ENCODE assay signal across 10 cellular contexts in the genomic region with DNA sequence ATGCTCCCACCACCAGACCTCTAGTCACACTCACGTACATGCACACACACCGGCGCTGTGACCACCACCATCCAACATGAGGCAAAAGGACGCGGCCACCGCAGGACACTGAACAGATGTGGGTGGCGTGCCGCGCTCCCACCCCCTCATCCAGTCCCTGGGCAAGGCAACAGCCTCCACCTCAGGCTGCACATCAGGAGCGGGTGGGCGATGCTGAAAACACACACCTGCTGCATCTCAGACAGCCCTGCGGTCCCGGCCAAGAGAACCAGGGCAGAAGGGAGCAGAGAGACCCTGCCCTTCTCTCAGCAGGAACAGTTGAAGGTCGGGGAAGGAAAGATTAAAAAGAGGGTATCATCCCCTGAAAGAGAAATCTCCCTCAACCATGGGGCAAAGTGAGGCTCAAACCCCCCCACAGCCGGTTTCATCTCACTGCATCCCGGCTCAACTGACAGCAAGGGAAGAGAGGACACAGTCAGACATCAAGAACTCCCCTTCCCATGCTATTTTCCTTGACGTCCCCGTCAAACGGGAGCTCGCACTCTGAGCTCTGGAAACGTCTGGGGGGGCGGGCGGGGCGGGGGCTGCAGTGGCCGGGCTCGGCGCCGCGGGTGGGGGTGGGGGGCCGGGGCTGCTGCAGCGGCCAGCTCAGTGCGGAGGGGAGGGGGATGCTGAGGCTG. TPM values are rescaled to one million over a fixed set of nuclear protein-coding genes. Genes with fewer than 3 reads are reported as not detected.
DNase-seq lines count a peak whose midpoint lies in the region; ATAC-seq and TF ChIP-seq lines count a peak whose summit lies in the region.
"Had no signal": no experiment of that assay in that cellular context is flagged by ENCODE, and none has a peak within 500 bp of the region (broad histone marks: within the 10 kb centered on the region; RNA-seq: fewer than 3 reads in every experiment).

No MANE protein-coding gene starts in this region.

- BruUV-seq in A673 (replicated peaks; lab: Mats Ljungman, UMichigan) = TSS peak; percentile 28

- no peak overlapping the region for H3K9ac ChIP-seq in HUES64 (ENCODE audit: low read depth, low read length)
- peak overlapping the region; percentile 23 for H3K9ac ChIP-seq in muscle layer of colon (ENCODE audit: low read length)

- no peaks in the 10 kb centered on the region for H3K27me3 ChIP-seq in A673 (replicated peaks; ENCODE audit: insufficient read depth, low read depth, low read length, poor library complexity)
- H3K27me3 ChIP-seq in HUES64 (ENCODE audit: insufficient read depth, low read length) = peaks cover 5% of the 10 kb centered on the region; the same call in 1 of the 2 replicates
- H3K27me3 ChIP-seq in muscle layer of colon (ENCODE audit: control insufficient read depth in 1 of 2, insufficient read depth in 2 of 2, low read length in 2 of 2) = no peaks in the 10 kb centered on the region
- H3K27me3 ChIP-seq in foreskin keratinocyte = no peaks in the 10 kb centered on the region
- H3K27me3 ChIP-seq: thyroid gland had no signal

- ATAC-seq in HG03442 (IDR thresholded peaks at IDR 0.05; ENCODE audit: unreplicated experiment) (no peak), foreskin keratinocyte (no peak), GM18858 (IDR thresholded peaks at IDR 0.05; ENCODE audit: unreplicated experiment) (no peak)

- WGBS in HUES64 = 51% methylated on average over 22 of the region's 32 CpGs

- H3K9me3 ChIP-seq in A673 (ENCODE audit: low read depth, low read length, poor library complexity, severe bottlenecking) (no peaks in the 10 kb centered on the region), HUES64 (ENCODE audit: insufficient read depth, low read depth, low read length) (no peaks in the 10 kb centered on the region), muscle layer of colon (ENCODE audit: low read length) (no peaks in the 10 kb centered on the region)
- H3K9me3 ChIP-seq: thyroid gland had no signal

- H3K4me1 ChIP-seq in A673 (ENCODE audit: insufficient read depth, low read length, poor library complexity, severe bottlenecking) (peaks cover 7% of the 10 kb centered on the region), HUES64 (ENCODE audit: insufficient read depth, low read length) (peaks cover 5% of the 10 kb centered on the region), muscle layer of colon (ENCODE audit: insufficient read depth, low read length) (peaks cover 49% of the 10 kb centered on the region), foreskin keratinocyte (peaks cover 13% of the 10 kb centered on the region)

- intact Hi-C loops in A673 (cut with micrococcal nuclease; ENCODE audit: unreplicated experiment) = no loop called here

- TF ChIP-seq CTCF in A673 (conservative IDR thresholded peaks at IDR 0.05; ENCODE audit: low read depth, low read length) = no peak
- TF ChIP-seq CTCF in foreskin keratinocyte (conservative IDR thresholded peaks at IDR 0.05) = no peak

- H3K27ac ChIP-seq in A673 (ENCODE audit: low read depth, low read length, poor library complexity, severe bottlenecking) (no peak overlapping the region), HUES64 (ENCODE audit: low read depth, low read length) (no peak overlapping the region), caudate nucleus (ENCODE audit: low read depth, low read length) (peak overlapping the region; percentile 52), muscle layer of colon (ENCODE audit: low read depth, low read length) (peak overlapping the region; percentile 79), foreskin keratinocyte (no peak overlapping the region)

- H3K4me3 ChIP-seq in A673 (ENCODE audit: low read depth, low read length, poor library complexity, severe bottlenecking) (peak overlapping the region; percentile 71), HUES64 (ENCODE audit: low read length) (peak overlapping the region; percentile 76), muscle layer of colon (ENCODE audit: low read depth in 1 of 2, low read length in 2 of 2) (peak overlapping the region; percentile 76 to 77)

- H3K36me3 ChIP-seq in A673 (ENCODE audit: insufficient read depth, low read length, poor library complexity, severe bottlenecking) (peaks cover 7% of the 10 kb centered on the region), HUES64 (ENCODE audit: insufficient read depth, low read length) (peaks cover 36% of the 10 kb centered on the region), muscle layer of colon (ENCODE audit: insufficient read depth, low read length) (peaks cover 33% of the 10 kb centered on the region)
- H3K36me3 ChIP-seq: thyroid gland had no signal

- DNase-seq in A673 (ENCODE audit: low spot score) (no peak), caudate nucleus (lab: John Stamatoyannopoulos, UW) (no peak), foreskin keratinocyte (no peak), SW 1271 (lab: John Stamatoyannopoulos, UW) (no peak)
- DNase-seq: MV-4-11, thyroid gland had no signal

- POLR2A ChIA-PET in A673 (lab: Charles Lee; ENCODE audit: low non-redundant PET) = no interaction called here

- CTCF ChIA-PET in A673 (lab: Charles Lee) = interaction anchor here (0.6 to 1.0 kb wide), 3 partner anchors 95 to 730 kb away, joined by 3 to 4 read pairs (median 3); no protein-coding TSS in a partner anchor

RNA-seq across cellular contexts. Expression of gene CAMK2G, which starts 1.1 kb away (rescaled TPM):
- 32.7 and 40.3 TPM in 2 replicates for total RNA-seq in A673 (2021)
- 19.8 TPM for polyA plus RNA-seq in HUES64 (2013, experiment 1 of 2)
- 21.2 TPM for polyA plus RNA-seq in HUES64 (2013, experiment 2 of 2)
- 16.9 and 18.6 TPM in 2 replicates for total RNA-seq in foreskin keratinocyte
- polyA plus RNA-seq in foreskin keratinocyte = 9.7 and 10.6 TPM in 2 replicates

RNA-seq across cellular contexts. Expression of gene PLAU, which starts 37.6 kb away (rescaled TPM):
- total RNA-seq in A673 (2021) = 6.9 and 8.3 TPM in 2 replicates
- polyA plus RNA-seq in HUES64 (2013, experiment 1 of 2) = 12.1 TPM
- polyA plus RNA-seq in HUES64 (2013, experiment 2 of 2) = 16.0 TPM
- 630 and 1,498 TPM in 2 replicates for total RNA-seq in foreskin keratinocyte
- 544 and 1,190 TPM in 2 replicates for polyA plus RNA-seq in foreskin keratinocyte

Comparison
In these comparisons a context has a peak if more than half of its experiments do, and no peak if none do; other contexts are left out.
1. H3K27ac ChIP-seq: peak in caudate nucleus (single experiment) and muscle layer of colon (single experiment); none in A673 (single experiment), HUES64 (single experiment) and foreskin keratinocyte (single experiment).
2. RNA of gene PLAU, which starts 37.6 kb away (total RNA-seq): 630 to 1,498 TPM in foreskin keratinocyte; 6.9 to 8.3 TPM in A673; every median in the first group is over 10 times any median in the second.
3. Peak in every context shown above with its lines, with median percentiles within 50 percentile points of each other: H3K4me3 ChIP-seq.